9 cellular contexts compared by ENCODE assay signal in the genomic region with DNA sequence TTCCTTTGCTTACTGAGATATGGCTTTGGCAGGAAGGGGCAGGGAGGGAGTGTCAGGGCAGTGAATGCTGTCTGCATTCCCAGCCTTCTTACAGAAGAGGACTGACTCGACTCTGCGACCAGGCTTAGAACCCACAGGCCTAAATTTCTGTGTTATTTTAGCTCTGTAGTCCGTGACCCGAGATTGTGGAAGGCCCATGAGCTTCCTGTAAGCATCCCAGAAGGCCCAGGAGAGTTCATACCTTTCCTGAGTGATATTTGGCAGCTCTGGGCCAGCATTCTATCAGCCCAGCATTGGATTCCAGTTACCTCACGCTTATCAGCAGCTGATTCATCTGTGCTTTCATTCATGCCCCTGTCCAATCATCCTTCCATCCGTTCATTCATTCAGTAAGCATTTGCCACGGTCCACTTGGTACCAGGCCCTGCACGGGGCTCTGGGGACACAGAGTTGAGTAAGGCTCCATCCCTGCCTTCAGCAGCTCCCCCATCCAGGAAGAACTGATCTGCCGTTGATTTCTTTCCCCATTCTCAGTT. TPM values are rescaled to one million over a fixed set of nuclear protein-coding genes. Genes with fewer than 3 reads are reported as not detected.
DNase-seq lines count a peak whose midpoint lies in the region; ATAC-seq and TF ChIP-seq lines count a peak whose summit lies in the region.
"Had no signal": no experiment of that assay in that cellular context is flagged by ENCODE, and none has a peak within 500 bp of the region (broad histone marks: within the 10 kb centered on the region; RNA-seq: fewer than 3 reads in every experiment).

No MANE protein-coding gene starts in this region.

- ATAC-seq in HG02763 (IDR thresholded peaks at IDR 0.05; ENCODE audit: unreplicated experiment): no peak
- ATAC-seq: natural killer cell had no signal

- DNase-seq in AG10803 (ENCODE audit: low read depth) (peak; percentile 79), M059J (ENCODE audit: low read depth) (peak; percentile 96), epithelial cell of esophagus (ENCODE audit: low read depth) (peak; percentile 87), non-pigmented ciliary epithelial cell (ENCODE audit: low read depth) (peak; percentile 95), NCI-H1694 treated with DMSO at 0.1 percent for 48 hours (lab: John Stamatoyannopoulos, UW) (no peak)
- DNase-seq in activated CD8-positive, alpha-beta memory T cell treated with anti-CD3 and anti-CD28 coated beads for 24 hours: no peak
- no peak for DNase-seq in activated CD4-positive, alpha-beta T cell treated with anti-CD3 and anti-CD28 coated beads, Interleukin-2, amount 50 U/mL, for 4 hours
- DNase-seq: natural killer cell had no signal

- TF ChIP-seq CTCF in AG10803 (conservative IDR thresholded peaks at IDR 0.05; ENCODE audit: low read length) (no peak), epithelial cell of esophagus (IDR thresholded peaks at IDR 0.05; ENCODE audit: insufficient read depth, low read depth, low read length, missing control alignments) (no peak)

- H3K4me3 ChIP-seq in AG10803 (ENCODE audit: low read length): no peak overlapping the region
- H3K4me3 ChIP-seq in epithelial cell of esophagus (ENCODE audit: low read length): no peak overlapping the region

RNA-seq across cellular contexts. Expression of gene RPL26L1, which starts 28.2 kb away (rescaled TPM):
- 91.3 and 91.7 TPM in 2 replicates for total RNA-seq in M059J (2014; rRNA removed; shearing (Covaris generic))

RNA-seq across cellular contexts. Expression of gene ATP6V0E1, which starts 52.5 kb away (rescaled TPM):
- 348 and 365 TPM in 2 replicates for total RNA-seq in M059J (2014; rRNA removed; shearing (Covaris generic))

Comparison
In these comparisons a context has a peak if more than half of its experiments do, and no peak if none do; other contexts are left out.
1. DNase-seq: peak in AG10803 (single experiment), M059J (single experiment), epithelial cell of esophagus (single experiment) and non-pigmented ciliary epithelial cell (single experiment); none in NCI-H1694 treated with DMSO at 0.1 percent for 48 hours (single experiment), activated CD8-positive, alpha-beta memory T cell treated with anti-CD3 and anti-CD28 coated beads for 24 hours (single experiment) and activated CD4-positive, alpha-beta T cell treated with anti-CD3 and anti-CD28 coated beads, Interleukin-2, amount 50 U/mL, for 4 hours (0 of 2).